Comparison of ENCODE assay signal across 9 cellular contexts in genomic region chrX:46561931-46562721, GRCh38. TPM values are rescaled to one million over a fixed set of nuclear protein-coding genes. Genes with fewer than 3 reads are reported as not detected.
A peak's percentile ranks its signal among the peaks of the same experiment; 100 is the strongest.
DNase-seq lines count a peak whose midpoint lies in the region; ATAC-seq, FAIRE-seq and TF ChIP-seq lines count a peak whose summit lies in the region.
"Had no signal": no experiment of that assay in that cellular context is flagged by ENCODE, and none has a peak within 500 bp of the region (broad histone marks: within the 10 kb centered on the region; RNA-seq: fewer than 3 reads in every experiment).

No MANE protein-coding gene starts in this region.

- DNase-seq in NCI-H2171 treated with DMSO at 0.1 percent for 48 hours (lab: John Stamatoyannopoulos, UW) (peak; percentile 3), NCI-H2171 (lab: John Stamatoyannopoulos, UW) (no peak), NCI-H2029 treated with DMSO at 0.1 percent for 48 hours (lab: John Stamatoyannopoulos, UW) (peak; percentile 60), left cardiac atrium (no peak), DMS114 treated with DMSO at 0.1 percent for 48 hours (lab: John Stamatoyannopoulos, UW; ENCODE audit: unreplicated experiment) (no peak), hippocampal formation (lab: John Stamatoyannopoulos, UW) (no peak), HepG2 (ENCODE audit: low spot score) (no peak)

- no peaks in the 10 kb centered on the region for H4K20me1 ChIP-seq in HepG2 (ENCODE audit: insufficient read depth, low read length)

- no peak for TF ChIP-seq RAD21 in HepG2 (CRISPR knock-in tag; IDR thresholded peaks at IDR 0.05)

- H3K4me3 ChIP-seq in HepG2 (replicated peaks in 1 of 3; ENCODE audit: insufficient read depth in 1 of 3, low read depth in 2 of 3, low read length in 3 of 3): no peak overlapping the region
- H3K4me3 ChIP-seq: SK-N-MC had no signal

- TF ChIP-seq CTCF in HepG2 (CRISPR knock-in tag; IDR thresholded peaks at IDR 0.05): no peak

- no peak for TF ChIP-seq POLR2A in HepG2 (IDR thresholded peaks at IDR 0.05; ENCODE audit: insufficient read depth in 1 of 2, low read depth in 2 of 2, low read length in 2 of 2)

- no peak overlapping the region for H2AFZ ChIP-seq in HepG2 (ENCODE audit: low read length)

- no TSS peak for BruUV-seq in HepG2 (replicated peaks; lab: Mats Ljungman, UMichigan)

- TF ChIP-seq EP300 in HepG2 (IDR thresholded peaks at IDR 0.05; ENCODE audit: low read depth in 2 of 2, low read length in 2 of 2) (no peak), HepG2 (CRISPR knock-in tag; IDR thresholded peaks at IDR 0.05; ENCODE audit: borderline replicate concordance) (no peak)

- no peak overlapping the region for H3K9ac ChIP-seq in HepG2 (ENCODE audit: insufficient read depth, low read depth, low read length)

- FAIRE-seq in HepG2 (lab: Jason Lieb, UNC): no peak

- H3K9me3 ChIP-seq in HepG2 (ENCODE audit: low read length): no peaks in the 10 kb centered on the region

- no peaks in the 10 kb centered on the region for H3K4me1 ChIP-seq in HepG2 (ENCODE audit: insufficient read depth, low read length)

- in situ Hi-C loops in HepG2 (cut with HindIII; ENCODE audit: extremely low pct_ligation_motif_present, low pct_unique_long_range_greater_than_20kb): no loop called here

- POLR2A ChIA-PET in HepG2 (lab: Yijun Ruan, JAX): no interaction called here

- no peak overlapping the region for H3K27ac ChIP-seq in HepG2 (ENCODE audit: extremely low read length, insufficient read depth, low read length)
- H3K27ac ChIP-seq: SK-N-MC had no signal

- H3K36me3 ChIP-seq in HepG2 (replicated peaks in 1 of 2; ENCODE audit: control insufficient read depth in 1 of 2, insufficient read depth in 2 of 2, low read length in 2 of 2): no peaks in the 10 kb centered on the region

- H3K27me3 ChIP-seq in HepG2 (ENCODE audit: control insufficient read depth in 1 of 2, insufficient read depth in 2 of 2, low read length in 2 of 2): no peaks in the 10 kb centered on the region

- no peaks in the 10 kb centered on the region for H3K79me2 ChIP-seq in HepG2 (ENCODE audit: insufficient read depth, low read length)

- peak; percentile 99 for ATAC-seq in HG02759 (IDR thresholded peaks at IDR 0.05; ENCODE audit: unreplicated experiment)
- ATAC-seq in left cardiac atrium: peak; percentile 34 to 38
- ATAC-seq in HepG2: no peak

- CTCF ChIA-PET in HepG2 (lab: Yijun Ruan, JAX; ENCODE audit: low intra/inter-chr PET ratio, low total read pairs): no interaction called here

- WGBS in HepG2 (ENCODE audit: low lambda C conversion rate): 100% methylated on average over 3 of the region's 5 CpGs

- H3K4me2 ChIP-seq in HepG2 (ENCODE audit: low read depth, low read length): no peak overlapping the region

- intact Hi-C loops in left cardiac atrium (cut with DNase I): no loop called here
- intact Hi-C loops in HepG2 (cut with micrococcal nuclease; ENCODE audit: unreplicated experiment): no loop called here

TF ChIP-seq in HepG2, 621 proteins besides CTCF, POLR2A, EP300 and RAD21:
- TF ChIP-seq ZNF609 (CRISPR knock-in tag; IDR thresholded peaks at IDR 0.05; ENCODE audit: borderline replicate concordance) (no peak), ZSCAN29 (CRISPR knock-in tag; conservative IDR thresholded peaks at IDR 0.05) (no peak), REPIN1 (CRISPR knock-in tag; IDR thresholded peaks at IDR 0.05; ENCODE audit: borderline replicate concordance, low read depth) (no peak), ZNF235 (CRISPR knock-in tag; IDR thresholded peaks at IDR 0.05; ENCODE audit: borderline replicate concordance) (no peak), ZFP62 (CRISPR knock-in tag; IDR thresholded peaks at IDR 0.05) (no peak)
TF ChIP-seq in HepG2: peak in this region for 0.

RNA-seq across cellular contexts. Expression of gene CHST7, which starts 11.4 kb away (rescaled TPM):
- total RNA-seq in left cardiac atrium (10 to 100 TPM; 11.8 to 29.0 TPM), HepG2 (2016; rRNA removed; fragmentation: Illumina TruSeq; extraction: Trizol) (2.6 and 5.2 TPM in 2 replicates)
- 1.1 and 1.3 TPM in 2 replicates for total RNA-seq in HepG2 (2016; cell fraction: cytosol; rRNA removed; fragmentation: Illumina TruSeq; extraction: Trizol; ENCODE audit: low read depth)
- total RNA-seq in HepG2 (2016; cell fraction: insoluble cytoplasmic fraction; rRNA removed; fragmentation: Illumina TruSeq; extraction: Trizol): 2.8 and 5.0 TPM in 2 replicates
- total RNA-seq in HepG2 (2016; cell fraction: membrane; rRNA removed; fragmentation: Illumina TruSeq; extraction: Trizol): 1.9 and 2.2 TPM in 2 replicates
- 3.6 and 5.2 TPM in 2 replicates for total RNA-seq in HepG2 (2016; cell fraction: nucleus; rRNA removed; fragmentation: Illumina TruSeq; extraction: Trizol)
- polyA plus RNA-seq in HepG2 (2011; rRNA removed): 2.4 and 2.8 TPM in 2 replicates
- 3.3 and 4.2 TPM in 2 replicates for polyA plus RNA-seq in HepG2 (2011; cell fraction: cytosol; rRNA removed)
- 2.5 and 3.6 TPM in 2 replicates for polyA plus RNA-seq in HepG2 (2011; cell fraction: nucleus; rRNA removed)
- 2.3 and 2.6 TPM in 2 replicates for polyA plus RNA-seq in HepG2 (2012)
- polyA plus RNA-seq in HepG2 (2016; cell fraction: cytosol; fragmentation: Illumina TruSeq; extraction: Trizol; ENCODE audit: low read depth): 0.46 and 0.62 TPM in 2 replicates
- polyA plus RNA-seq in HepG2 (2016; cell fraction: insoluble cytoplasmic fraction; fragmentation: Illumina TruSeq; extraction: Trizol; ENCODE audit: low read depth): 1.7 and 2.0 TPM in 2 replicates
- 0.87 and 0.94 TPM in 2 replicates for polyA plus RNA-seq in HepG2 (2016; cell fraction: membrane; fragmentation: Illumina TruSeq; extraction: Trizol; ENCODE audit: low read depth)
- polyA plus RNA-seq in HepG2 (2016; cell fraction: nucleus; fragmentation: Illumina TruSeq; extraction: Trizol; ENCODE audit: insufficient read depth, low read depth): 3.1 and 3.3 TPM in 2 replicates
- polyA minus RNA-seq in HepG2 (2011; rRNA and poly(A)+ RNA removed; ENCODE audit: low replicate concordance): 0.07 and 5.7 TPM in 2 replicates
- polyA minus RNA-seq in HepG2 (2011; cell fraction: cytosol; rRNA and poly(A)+ RNA removed): 2.6 and 4.3 TPM in 2 replicates
- 3.5 and 4.4 TPM in 2 replicates for polyA minus RNA-seq in HepG2 (2011; cell fraction: nucleus; rRNA and poly(A)+ RNA removed)

RNA-seq across cellular contexts. Expression of gene ZNF674, which starts 16.9 kb away (rescaled TPM):
- total RNA-seq in left cardiac atrium: 1 to 10 TPM; 2.2 to 2.7 TPM
- total RNA-seq in HepG2 (2016; rRNA removed; fragmentation: Illumina TruSeq; extraction: Trizol): 3.5 and 4.2 TPM in 2 replicates
- total RNA-seq in HepG2 (2016; cell fraction: cytosol; rRNA removed; fragmentation: Illumina TruSeq; extraction: Trizol; ENCODE audit: low read depth): 0.35 and 1.0 TPM in 2 replicates
- 2.6 and 4.7 TPM in 2 replicates for total RNA-seq in HepG2 (2016; cell fraction: insoluble cytoplasmic fraction; rRNA removed; fragmentation: Illumina TruSeq; extraction: Trizol)
- total RNA-seq in HepG2 (2016; cell fraction: membrane; rRNA removed; fragmentation: Illumina TruSeq; extraction: Trizol): 1.1 and 1.5 TPM in 2 replicates
- total RNA-seq in HepG2 (2016; cell fraction: nucleus; rRNA removed; fragmentation: Illumina TruSeq; extraction: Trizol): 2.3 and 4.8 TPM in 2 replicates
- 2.9 and 4.0 TPM in 2 replicates for polyA plus RNA-seq in HepG2 (2011; rRNA removed)
- 1.3 and 2.6 TPM in 2 replicates for polyA plus RNA-seq in HepG2 (2011; cell fraction: cytosol; rRNA removed)
- polyA plus RNA-seq in HepG2 (2011; cell fraction: nucleus; rRNA removed): 4.5 and 5.2 TPM in 2 replicates
- 1.7 and 2.4 TPM in 2 replicates for polyA plus RNA-seq in HepG2 (2012)
- 0.17 and 0.28 TPM in 2 replicates for polyA plus RNA-seq in HepG2 (2016; cell fraction: cytosol; fragmentation: Illumina TruSeq; extraction: Trizol; ENCODE audit: low read depth)
- 2.6 and 3.3 TPM in 2 replicates for polyA plus RNA-seq in HepG2 (2016; cell fraction: insoluble cytoplasmic fraction; fragmentation: Illumina TruSeq; extraction: Trizol; ENCODE audit: low read depth)
- polyA plus RNA-seq in HepG2 (2016; cell fraction: membrane; fragmentation: Illumina TruSeq; extraction: Trizol; ENCODE audit: low read depth): 0.33 and 0.52 TPM in 2 replicates
- polyA plus RNA-seq in HepG2 (2016; cell fraction: nucleus; fragmentation: Illumina TruSeq; extraction: Trizol; ENCODE audit: insufficient read depth, low read depth): 5.1 and 5.8 TPM in 2 replicates
- 9.1 and 19.5 TPM in 2 replicates for polyA minus RNA-seq in HepG2 (2011; rRNA and poly(A)+ RNA removed; ENCODE audit: low replicate concordance)
- polyA minus RNA-seq in HepG2 (2011; cell fraction: cytosol; rRNA and poly(A)+ RNA removed): 1.8 and 2.8 TPM in 2 replicates
- polyA minus RNA-seq in HepG2 (2011; cell fraction: nucleus; rRNA and poly(A)+ RNA removed): 6.8 and 9.7 TPM in 2 replicates

Comparison
In these comparisons a context has a peak if more than half of its experiments do, and no peak if none do; other contexts are left out.
1. DNase-seq: peak in NCI-H2171 treated with DMSO at 0.1 percent for 48 hours (single experiment) and NCI-H2029 treated with DMSO at 0.1 percent for 48 hours (single experiment); none in NCI-H2171 (single experiment), left cardiac atrium (single experiment), DMS114 treated with DMSO at 0.1 percent for 48 hours (single experiment), hippocampal formation (0 of 2) and HepG2 (single experiment).